Comparison of ENCODE assay signal across 1 cellular context in the genomic region with DNA sequence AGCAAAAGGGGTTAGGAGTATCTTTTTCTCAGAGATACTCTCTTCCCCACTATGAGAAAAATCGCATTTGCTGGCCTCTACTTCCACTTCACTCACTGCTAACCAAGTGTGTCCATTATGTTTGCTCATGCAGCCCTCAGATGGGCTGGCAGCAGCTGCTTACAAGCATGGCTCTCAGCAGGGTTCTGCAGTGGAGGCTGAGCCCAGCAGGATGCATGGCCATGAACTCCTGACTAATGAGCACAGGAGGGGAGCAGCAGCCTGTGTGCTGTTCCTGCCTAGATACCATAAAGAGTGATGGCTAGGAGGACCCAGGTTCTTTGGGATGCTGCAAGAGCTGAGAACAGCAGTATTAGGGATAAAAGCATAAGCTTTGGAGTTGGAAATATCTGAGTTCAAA.
TF ChIP-seq lines count a peak whose summit lies in the region.

No MANE protein-coding gene starts in this region.

TF ChIP-seq in GM23338, 12 proteins besides CTCF, POLR2A, EP300 and RAD21 (continued from another document):
- TF ChIP-seq, protein P1, sequence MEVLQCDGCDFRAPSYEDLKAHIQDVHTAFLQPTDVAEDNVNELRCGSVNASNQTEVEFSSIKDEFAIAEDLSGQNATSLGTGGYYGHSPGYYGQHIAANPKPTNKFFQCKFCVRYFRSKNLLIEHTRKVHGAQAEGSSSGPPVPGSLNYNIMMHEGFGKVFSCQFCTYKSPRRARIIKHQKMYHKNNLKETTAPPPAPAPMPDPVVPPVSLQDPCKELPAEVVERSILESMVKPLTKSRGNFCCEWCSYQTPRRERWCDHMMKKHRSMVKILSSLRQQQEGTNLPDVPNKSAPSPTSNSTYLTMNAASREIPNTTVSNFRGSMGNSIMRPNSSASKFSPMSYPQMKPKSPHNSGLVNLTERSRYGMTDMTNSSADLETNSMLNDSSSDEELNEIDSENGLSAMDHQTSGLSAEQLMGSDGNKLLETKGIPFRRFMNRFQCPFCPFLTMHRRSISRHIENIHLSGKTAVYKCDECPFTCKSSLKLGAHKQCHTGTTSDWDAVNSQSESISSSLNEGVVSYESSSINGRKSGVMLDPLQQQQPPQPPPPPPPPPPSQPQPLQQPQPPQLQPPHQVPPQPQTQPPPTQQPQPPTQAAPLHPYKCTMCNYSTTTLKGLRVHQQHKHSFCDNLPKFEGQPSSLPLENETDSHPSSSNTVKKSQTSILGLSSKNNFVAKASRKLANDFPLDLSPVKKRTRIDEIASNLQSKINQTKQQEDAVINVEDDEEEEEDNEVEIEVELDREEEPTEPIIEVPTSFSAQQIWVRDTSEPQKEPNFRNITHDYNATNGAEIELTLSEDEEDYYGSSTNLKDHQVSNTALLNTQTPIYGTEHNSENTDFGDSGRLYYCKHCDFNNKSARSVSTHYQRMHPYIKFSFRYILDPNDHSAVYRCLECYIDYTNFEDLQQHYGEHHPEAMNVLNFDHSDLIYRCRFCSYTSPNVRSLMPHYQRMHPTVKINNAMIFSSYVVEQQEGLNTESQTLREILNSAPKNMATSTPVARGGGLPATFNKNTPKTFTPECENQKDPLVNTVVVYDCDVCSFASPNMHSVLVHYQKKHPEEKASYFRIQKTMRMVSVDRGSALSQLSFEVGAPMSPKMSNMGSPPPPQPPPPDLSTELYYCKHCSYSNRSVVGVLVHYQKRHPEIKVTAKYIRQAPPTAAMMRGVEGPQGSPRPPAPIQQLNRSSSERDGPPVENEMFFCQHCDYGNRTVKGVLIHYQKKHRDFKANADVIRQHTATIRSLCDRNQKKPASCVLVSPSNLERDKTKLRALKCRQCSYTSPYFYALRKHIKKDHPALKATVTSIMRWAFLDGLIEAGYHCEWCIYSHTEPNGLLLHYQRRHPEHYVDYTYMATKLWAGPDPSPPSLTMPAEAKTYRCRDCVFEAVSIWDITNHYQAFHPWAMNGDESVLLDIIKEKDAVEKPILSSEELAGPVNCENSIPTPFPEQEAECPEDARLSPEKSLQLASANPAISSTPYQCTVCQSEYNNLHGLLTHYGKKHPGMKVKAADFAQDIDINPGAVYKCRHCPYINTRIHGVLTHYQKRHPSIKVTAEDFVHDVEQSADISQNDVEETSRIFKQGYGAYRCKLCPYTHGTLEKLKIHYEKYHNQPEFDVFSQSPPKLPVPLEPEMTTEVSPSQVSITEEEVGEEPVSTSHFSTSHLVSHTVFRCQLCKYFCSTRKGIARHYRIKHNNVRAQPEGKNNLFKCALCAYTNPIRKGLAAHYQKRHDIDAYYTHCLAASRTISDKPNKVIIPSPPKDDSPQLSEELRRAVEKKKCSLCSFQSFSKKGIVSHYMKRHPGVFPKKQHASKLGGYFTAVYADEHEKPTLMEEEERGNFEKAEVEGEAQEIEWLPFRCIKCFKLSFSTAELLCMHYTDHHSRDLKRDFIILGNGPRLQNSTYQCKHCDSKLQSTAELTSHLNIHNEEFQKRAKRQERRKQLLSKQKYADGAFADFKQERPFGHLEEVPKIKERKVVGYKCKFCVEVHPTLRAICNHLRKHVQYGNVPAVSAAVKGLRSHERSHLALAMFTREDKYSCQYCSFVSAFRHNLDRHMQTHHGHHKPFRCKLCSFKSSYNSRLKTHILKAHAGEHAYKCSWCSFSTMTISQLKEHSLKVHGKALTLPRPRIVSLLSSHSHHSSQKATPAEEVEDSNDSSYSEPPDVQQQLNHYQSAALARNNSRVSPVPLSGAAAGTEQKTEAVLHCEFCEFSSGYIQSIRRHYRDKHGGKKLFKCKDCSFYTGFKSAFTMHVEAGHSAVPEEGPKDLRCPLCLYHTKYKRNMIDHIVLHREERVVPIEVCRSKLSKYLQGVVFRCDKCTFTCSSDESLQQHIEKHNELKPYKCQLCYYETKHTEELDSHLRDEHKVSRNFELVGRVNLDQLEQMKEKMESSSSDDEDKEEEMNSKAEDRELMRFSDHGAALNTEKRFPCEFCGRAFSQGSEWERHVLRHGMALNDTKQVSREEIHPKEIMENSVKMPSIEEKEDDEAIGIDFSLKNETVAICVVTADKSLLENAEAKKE (CRISPR knock-in tag; IDR thresholded peaks at IDR 0.05) = no peak
- no peak for TF ChIP-seq POLR2AphosphoS5 (IDR thresholded peaks at IDR 0.05; ENCODE audit: low read depth)
- TF ChIP-seq EZH2 (IDR thresholded peaks at IDR 0.05; ENCODE audit: low read depth, unreplicated experiment) = no peak
- no peak for TF ChIP-seq ZNF114 (CRISPR knock-in tag; IDR thresholded peaks at IDR 0.05)
